In genomic region chr2:205727174-205727573, GRCh38 we compare ENCODE assay signal across 31 cellular contexts.
"Had no signal": no experiment of that assay in that cellular context is flagged by ENCODE, and none has a peak within 500 bp of the region (broad histone marks: within the 10 kb centered on the region; RNA-seq: fewer than 3 reads in every experiment).

No MANE protein-coding gene starts in this region.

- H3K27me3 Mint-ChIP-seq: activated CD8-positive, alpha-beta T cell treated with anti-CD3 and anti-CD28 coated beads for 36 hours; activated naive CD8-positive, alpha-beta T cell treated with anti-CD3 and anti-CD28 coated beads for 36 hours had no signal

- H3K4me2 ChIP-seq: PC-9 had no signal

- ATAC-seq: activated CD8-positive, alpha-beta T cell treated with anti-CD3 and anti-CD28 coated beads for 36 hours; activated T-cell treated with anti-CD3 and anti-CD28 coated beads, Interleukin-2, amount 50 U/mL, for 72 hours; activated T-helper 17 cell treated with anti-CD3 and anti-CD28 coated beads, Interleukin-2, amount 50 U/mL, for 72 hours had no signal

- H3K27ac Mint-ChIP-seq: activated CD8-positive, alpha-beta T cell treated with anti-CD3 and anti-CD28 coated beads for 36 hours; activated naive CD8-positive, alpha-beta T cell treated with anti-CD3 and anti-CD28 coated beads for 36 hours; activated T-cell treated with anti-CD3 and anti-CD28 coated beads, Interleukin-2, amount 50 U/mL, for 72 hours; activated T-helper 17 cell treated with anti-CD3 and anti-CD28 coated beads, Interleukin-2, amount 50 U/mL, for 72 hours had no signal

- FAIRE-seq: RCC 7860 had no signal

- H3K4me3 ChIP-seq: PC-9 had no signal

- DNase-seq: activated CD4-positive, alpha-beta T cell treated with anti-CD3 and anti-CD28 coated beads for 1 hour; activated CD4-positive, alpha-beta T cell treated with anti-CD3 and anti-CD28 coated beads for 48 hours; activated CD4-positive, CD25-positive, alpha-beta regulatory T cell; activated CD8-positive, alpha-beta T cell treated with anti-CD3 and anti-CD28 coated beads for 36 hours; activated effector memory CD4-positive, alpha-beta T cell treated with anti-CD3 and anti-CD28 coated beads, Interleukin-2, amount 50 U/mL, for 16 hours; activated naive CD4-positive, alpha-beta T cell; activated naive CD4-positive, alpha-beta T cell treated with anti-CD3 and anti-CD28 coated beads, Interleukin-2, amount 50 U/mL, for 16 hours; activated naive CD8-positive, alpha-beta T cell treated with anti-CD3 and anti-CD28 coated beads for 36 hours; activated T-cell treated with anti-CD3 and anti-CD28 coated beads, Interleukin-2, amount 50 U/mL, for 1 hour; activated T-cell treated with anti-CD3 and anti-CD28 coated beads, Interleukin-2, amount 50 U/mL, for 72 hours; amniotic stem cell; aorta; brain microvascular endothelial cell; Karpas-422; KBM-7; NCI-H1105 treated with DMSO at 0.1 percent for 48 hours; NCI-H1436; NCI-H1694; NCI-H1930; NCI-H2081 treated with DMSO at 0.1 percent for 48 hours; NCI-H226; NCI-H446 treated with DMSO at 0.1 percent for 48 hours; NCI-H524; NCI-H69; NCI-H82; PC-9; Right ventricle myocardium superior; T1000; WERI-Rb-1 had no signal

- H3K9me3 Mint-ChIP-seq: activated CD8-positive, alpha-beta T cell treated with anti-CD3 and anti-CD28 coated beads for 36 hours; activated naive CD8-positive, alpha-beta T cell treated with anti-CD3 and anti-CD28 coated beads for 36 hours; activated T-cell treated with anti-CD3 and anti-CD28 coated beads, Interleukin-2, amount 50 U/mL, for 72 hours; activated T-helper 17 cell treated with anti-CD3 and anti-CD28 coated beads, Interleukin-2, amount 50 U/mL, for 72 hours had no signal

- H2AFZ ChIP-seq: PC-9 had no signal

- H3K27me3 ChIP-seq: brain microvascular endothelial cell had no signal

- H3K4me3 Mint-ChIP-seq: activated CD8-positive, alpha-beta T cell treated with anti-CD3 and anti-CD28 coated beads for 36 hours; activated naive CD8-positive, alpha-beta T cell treated with anti-CD3 and anti-CD28 coated beads for 36 hours; activated T-cell treated with anti-CD3 and anti-CD28 coated beads, Interleukin-2, amount 50 U/mL, for 72 hours; activated T-helper 17 cell treated with anti-CD3 and anti-CD28 coated beads, Interleukin-2, amount 50 U/mL, for 72 hours had no signal

- H3K4me1 Mint-ChIP-seq: activated naive CD8-positive, alpha-beta T cell treated with anti-CD3 and anti-CD28 coated beads for 36 hours; activated T-helper 17 cell treated with anti-CD3 and anti-CD28 coated beads, Interleukin-2, amount 50 U/mL, for 72 hours had no signal

- H3K27ac ChIP-seq: brain microvascular endothelial cell, PC-9, WERI-Rb-1 had no signal

- H3K36me3 Mint-ChIP-seq: activated naive CD8-positive, alpha-beta T cell treated with anti-CD3 and anti-CD28 coated beads for 36 hours had no signal
